23 cellular contexts compared by ENCODE assay signal in genomic region chr11:14793546-14793945, GRCh38.
"Had no signal": no experiment of that assay in that cellular context is flagged by ENCODE, and none has a peak within 500 bp of the region (broad histone marks: within the 10 kb centered on the region; RNA-seq: fewer than 3 reads in every experiment).

No MANE protein-coding gene starts in this region.

- H3K4me3 Mint-ChIP-seq: activated B cell treated with CpG ODN at 0.5 μM for 24 hours; activated naive CD4-positive, alpha-beta T cell treated with anti-CD3 and anti-CD28 coated beads for 36 hours; activated naive CD8-positive, alpha-beta T cell treated with anti-CD3 and anti-CD28 coated beads, Interleukin-2, amount 10 ng/mL, durations not matched to agents 7 days and 5 days; activated T-helper 1 cell treated with anti-CD3 and anti-CD28 coated beads, Interleukin-12 subunit alpha, Interleukin-12 subunit beta, Interleukin-2, Interleukin-4 antibody, amounts not matched to agents 30 ng/mL and 10 ng/mL and 1 ng/mL, durations not matched to agents 14 hours and 24 hours and 36 hours; natural killer cell treated with Interleukin-12 subunit alpha and Interleukin-12 subunit beta and Interleukin-15 and Interleukin-18, amount 100 ng/mL, for 72 hours; T-helper 2 cell treated with Interferon-gamma antibody and Interleukin-4, amounts not matched to agents 5 μg/mL and 100 μg/mL, for 36 hours had no signal

- H3K4me1 Mint-ChIP-seq: activated B cell treated with CpG ODN at 0.5 μM for 24 hours had no signal

- H3K27me3 Mint-ChIP-seq: activated naive CD8-positive, alpha-beta T cell treated with anti-CD3 and anti-CD28 coated beads, Interleukin-2, amount 10 ng/mL, durations not matched to agents 7 days and 5 days; natural killer cell treated with Interleukin-12 subunit alpha and Interleukin-12 subunit beta and Interleukin-15 and Interleukin-18, amount 100 ng/mL, for 72 hours had no signal

- H3K36me3 ChIP-seq: esophagus muscularis mucosa, spleen, suprapubic skin, tibial artery had no signal

- H3K9me3 Mint-ChIP-seq: activated B cell treated with CpG ODN at 0.5 μM for 24 hours; natural killer cell treated with Interleukin-12 subunit alpha and Interleukin-12 subunit beta and Interleukin-15 and Interleukin-18, amount 100 ng/mL, for 72 hours had no signal

- H3K4me1 ChIP-seq: esophagus muscularis mucosa, spleen, suprapubic skin, tibial artery had no signal

- H3K4me3 ChIP-seq: esophagus muscularis mucosa, mucosa of descending colon, spleen, suprapubic skin, tibial artery had no signal

- H3K9me3 ChIP-seq: esophagus muscularis mucosa, suprapubic skin, tibial artery had no signal

- H3K27ac ChIP-seq: esophagus muscularis mucosa, spleen, suprapubic skin, tibial artery had no signal

- H3K27me3 ChIP-seq: esophagus muscularis mucosa, spleen, suprapubic skin, tibial artery had no signal

- DNase-seq: activated B cell treated with CpG ODN at 0.5 μM for 24 hours; activated CD4-positive, alpha-beta T cell treated with anti-CD3 and anti-CD28 coated beads for 4 hours; activated CD4-positive, alpha-beta T cell treated with anti-CD3 and anti-CD28 coated beads, Interleukin-2, amount 50 U/mL, for 4 hours; activated effector memory CD4-positive, alpha-beta T cell treated with anti-CD3 and anti-CD28 coated beads, Interleukin-2, amount 50 U/mL, for 16 hours; activated naive CD4-positive, alpha-beta T cell treated with anti-CD3 and anti-CD28 coated beads for 36 hours; activated naive CD8-positive, alpha-beta T cell treated with anti-CD3 and anti-CD28 coated beads, Interleukin-2, amount 10 ng/mL, durations not matched to agents 7 days and 5 days; activated T-cell treated with anti-CD3 and anti-CD28 coated beads for 4 hours; dermis blood vessel endothelial cell; effector CD4-positive, alpha-beta T cell; islet precursor cell; left ventricle myocardium superior; mucosa of descending colon; right cardiac atrium; spleen; stimulated activated naive CD4-positive, alpha-beta T cell; tibial artery had no signal

- FAIRE-seq: colon, frontal cortex had no signal

- H3K27ac Mint-ChIP-seq: activated B cell treated with CpG ODN at 0.5 μM for 24 hours; activated naive CD4-positive, alpha-beta T cell treated with anti-CD3 and anti-CD28 coated beads for 36 hours; activated naive CD8-positive, alpha-beta T cell treated with anti-CD3 and anti-CD28 coated beads, Interleukin-2, amount 10 ng/mL, durations not matched to agents 7 days and 5 days; activated T-helper 1 cell treated with anti-CD3 and anti-CD28 coated beads, Interleukin-12 subunit alpha, Interleukin-12 subunit beta, Interleukin-2, Interleukin-4 antibody, amounts not matched to agents 30 ng/mL and 10 ng/mL and 1 ng/mL, durations not matched to agents 14 hours and 24 hours and 36 hours; natural killer cell treated with Interleukin-12 subunit alpha and Interleukin-12 subunit beta and Interleukin-15 and Interleukin-18, amount 100 ng/mL, for 72 hours; T-helper 2 cell treated with Interferon-gamma antibody and Interleukin-4, amounts not matched to agents 5 μg/mL and 100 μg/mL, for 36 hours had no signal
